20 cellular contexts compared by ENCODE assay signal in the genomic region with DNA sequence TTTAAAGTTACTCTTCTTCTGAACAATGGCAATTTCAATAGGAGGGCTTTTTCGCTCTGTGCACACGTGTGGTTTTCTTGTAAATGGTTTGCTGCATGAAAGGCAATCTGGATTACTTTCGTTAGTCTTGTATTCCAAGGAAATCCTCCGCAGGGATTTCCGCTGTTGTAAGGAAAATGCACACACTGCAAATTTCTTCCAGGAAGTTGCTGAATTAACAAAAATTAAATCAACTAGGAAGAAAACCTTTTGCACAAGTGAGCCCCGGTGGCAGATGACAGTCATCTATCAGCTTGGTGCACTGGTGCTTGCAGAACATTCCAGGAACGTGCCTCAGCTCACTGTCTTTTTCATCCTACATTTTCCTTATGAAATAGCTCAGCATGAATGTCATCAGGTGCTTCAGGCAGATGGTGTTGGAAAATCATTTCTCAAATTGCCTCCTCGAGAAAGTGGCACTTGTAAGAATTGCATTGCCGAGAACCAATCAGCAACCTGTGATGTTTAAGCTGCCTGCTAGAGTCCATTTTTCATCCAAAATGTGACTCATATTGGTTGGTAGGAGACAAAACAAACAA.
DNase-seq lines count a peak whose midpoint lies in the region; ATAC-seq, FAIRE-seq and TF ChIP-seq lines count a peak whose summit lies in the region.
"Had no signal": no experiment of that assay in that cellular context is flagged by ENCODE, and none has a peak within 500 bp of the region (broad histone marks: within the 10 kb centered on the region; RNA-seq: fewer than 3 reads in every experiment).

No MANE protein-coding gene starts in this region.

- H3K36me3 ChIP-seq in HepG2 (replicated peaks in 1 of 2; ENCODE audit: control insufficient read depth in 1 of 2, insufficient read depth in 2 of 2, low read length in 2 of 2) (no peaks in the 10 kb centered on the region), right lobe of liver (no peaks in the 10 kb centered on the region), astrocyte (ENCODE audit: insufficient read depth, low read length) (no peaks in the 10 kb centered on the region)
- H3K36me3 ChIP-seq: MG63 had no signal

- H3K79me2 ChIP-seq in HepG2 (ENCODE audit: insufficient read depth, low read length), result no peaks in the 10 kb centered on the region
- H3K79me2 ChIP-seq in astrocyte (ENCODE audit: insufficient read depth, low read length), result no peaks in the 10 kb centered on the region

- H3K9ac ChIP-seq in HepG2 (ENCODE audit: insufficient read depth, low read depth, low read length) (no peak overlapping the region), astrocyte (ENCODE audit: low read length) (no peak overlapping the region)

- H2AFZ ChIP-seq in HepG2 (ENCODE audit: low read length), result no peak overlapping the region
- H2AFZ ChIP-seq in astrocyte (ENCODE audit: low read depth, low read length), result no peak overlapping the region

- no peak for TF ChIP-seq RAD21 in HepG2 (CRISPR knock-in tag; IDR thresholded peaks at IDR 0.05)

- H3K4me3 ChIP-seq in HepG2 (replicated peaks in 1 of 3; ENCODE audit: insufficient read depth in 1 of 3, low read depth in 2 of 3, low read length in 3 of 3) (no peak overlapping the region), right lobe of liver (no peak overlapping the region), astrocyte (ENCODE audit: insufficient read depth, low read depth, low read length) (no peak overlapping the region)
- H3K4me3 ChIP-seq: MG63 had no signal

- WGBS in HepG2 (ENCODE audit: low lambda C conversion rate), result 28% methylated on average over 9 of the region's 9 CpGs
- 57% methylated on average over 9 of the region's 9 CpGs for WGBS in right lobe of liver (ENCODE audit: insufficient coverage, low coverage, low lambda C conversion rate, missing lambda C conversion rate)

- H3K4me1 ChIP-seq in HepG2 (ENCODE audit: insufficient read depth, low read length), result no peaks in the 10 kb centered on the region
- no peaks in the 10 kb centered on the region for H3K4me1 ChIP-seq in right lobe of liver
- no peaks in the 10 kb centered on the region for H3K4me1 ChIP-seq in astrocyte (ENCODE audit: insufficient read depth, low read length)

- POLR2A ChIA-PET in HepG2 (lab: Yijun Ruan, JAX), result no interaction called here

- no peaks in the 10 kb centered on the region for H3K27me3 Mint-ChIP-seq in astrocyte (ENCODE audit: low read depth, unreplicated experiment)
- H3K27me3 Mint-ChIP-seq: B cell; CD8-positive, alpha-beta memory T cell had no signal

- H3K27me3 ChIP-seq in HepG2 (ENCODE audit: control insufficient read depth in 1 of 2, insufficient read depth in 2 of 2, low read length in 2 of 2) (no peaks in the 10 kb centered on the region), right lobe of liver (no peaks in the 10 kb centered on the region), astrocyte (ENCODE audit: insufficient read depth, low read length) (no peaks in the 10 kb centered on the region)
- H3K27me3 ChIP-seq: MG63 had no signal

- no peak for TF ChIP-seq CTCF in HepG2 (CRISPR knock-in tag; IDR thresholded peaks at IDR 0.05)
- TF ChIP-seq CTCF in right lobe of liver (IDR thresholded peaks at IDR 0.05), result no peak
- no peak for TF ChIP-seq CTCF in astrocyte (IDR thresholded peaks at IDR 0.05; ENCODE audit: insufficient read depth, low read depth, low read length)

- no peak for DNase-seq in HepG2 (ENCODE audit: low spot score)
- no peak for DNase-seq in right lobe of liver
- DNase-seq in astrocyte (ENCODE audit: low read depth), result no peak
- DNase-seq in kidney tubule cell (ENCODE audit: low spot score), result peak; percentile 2
- no peak for DNase-seq in globus pallidus (ENCODE audit: low spot score)
- no peak for DNase-seq in ureter (ENCODE audit: low spot score)
- no peak for DNase-seq in NCI-H82 (lab: John Stamatoyannopoulos, UW)
- DNase-seq: Calu3; CD8-positive, alpha-beta memory T cell; H9; KBM-7; MG63; NCI-H2029; NCI-H2227 treated with DMSO at 0.1 percent for 48 hours; NCI-H748 treated with DMSO at 0.1 percent for 48 hours; NK-92 treated with Interleukin-12 subunit alpha and Interleukin-12 subunit beta, amount 100 ng/mL, for 24 hours; PC-3 had no signal

- CTCF ChIA-PET in HepG2 (lab: Yijun Ruan, JAX; ENCODE audit: low intra/inter-chr PET ratio, low total read pairs), result no interaction called here

- TF ChIP-seq EP300 in HepG2 (IDR thresholded peaks at IDR 0.05; ENCODE audit: low read depth in 2 of 2, low read length in 2 of 2) (no peak), HepG2 (CRISPR knock-in tag; IDR thresholded peaks at IDR 0.05; ENCODE audit: borderline replicate concordance) (no peak)

- H3K4me1 Mint-ChIP-seq in astrocyte (ENCODE audit: low read depth, unreplicated experiment), result no peaks in the 10 kb centered on the region
- H3K4me1 Mint-ChIP-seq: B cell; CD14-positive monocyte; CD8-positive, alpha-beta memory T cell; H9 had no signal

- H3K9me3 ChIP-seq in HepG2 (ENCODE audit: low read length) (no peaks in the 10 kb centered on the region), right lobe of liver (no peaks in the 10 kb centered on the region), astrocyte (ENCODE audit: insufficient read depth, low read depth, low read length) (no peaks in the 10 kb centered on the region)
- H3K9me3 ChIP-seq: MG63 had no signal

- in situ Hi-C loops in HepG2 (cut with HindIII; ENCODE audit: extremely low pct_ligation_motif_present, low pct_unique_long_range_greater_than_20kb), result no loop called here

- H3K36me3 Mint-ChIP-seq in astrocyte (ENCODE audit: low read depth, unreplicated experiment), result no peaks in the 10 kb centered on the region
- H3K36me3 Mint-ChIP-seq: CD14-positive monocyte; CD8-positive, alpha-beta memory T cell had no signal

- H3K4me2 ChIP-seq in HepG2 (ENCODE audit: low read depth, low read length), result no peak overlapping the region
- no peak overlapping the region for H3K4me2 ChIP-seq in astrocyte (ENCODE audit: low read length)

- no peak for FAIRE-seq in HepG2 (lab: Jason Lieb, UNC)
- FAIRE-seq in astrocyte (lab: Jason Lieb, UNC), result peak; percentile 39

- H3K27ac ChIP-seq in HepG2 (ENCODE audit: extremely low read length, insufficient read depth, low read length) (no peak overlapping the region), right lobe of liver (no peak overlapping the region), astrocyte (ENCODE audit: low read depth, low read length) (no peak overlapping the region)

- intact Hi-C loops in HepG2 (cut with micrococcal nuclease; ENCODE audit: unreplicated experiment), result no loop called here
- intact Hi-C loops in right lobe of liver (cut with DNase I), result no loop called here

- no peak for ATAC-seq in HepG2
- ATAC-seq in right lobe of liver, result no peak
- ATAC-seq: PC-3, SK-N-SH treated with all-trans-retinoic acid at 6 μM for 48 hours had no signal

- H3K27ac Mint-ChIP-seq in astrocyte (ENCODE audit: unreplicated experiment), result no peak overlapping the region
- H3K27ac Mint-ChIP-seq: B cell; CD14-positive monocyte; CD8-positive, alpha-beta memory T cell; H9 had no signal

- no peak overlapping the region for H3K4me3 Mint-ChIP-seq in astrocyte (ENCODE audit: unreplicated experiment)
- H3K4me3 Mint-ChIP-seq: B cell; CD14-positive monocyte; CD8-positive, alpha-beta memory T cell; H9 had no signal

- H4K20me1 ChIP-seq in HepG2 (ENCODE audit: insufficient read depth, low read length) (no peaks in the 10 kb centered on the region), astrocyte (ENCODE audit: insufficient read depth, low read length) (no peaks in the 10 kb centered on the region)

- H3K9me3 Mint-ChIP-seq in astrocyte (ENCODE audit: unreplicated experiment), result no peaks in the 10 kb centered on the region
- H3K9me3 Mint-ChIP-seq: H9 had no signal

- BruUV-seq in HepG2 (replicated peaks; lab: Mats Ljungman, UMichigan), result no TSS peak

- no peak for TF ChIP-seq POLR2A in HepG2 (IDR thresholded peaks at IDR 0.05; ENCODE audit: insufficient read depth in 1 of 2, low read depth in 2 of 2, low read length in 2 of 2)
- TF ChIP-seq POLR2A in right lobe of liver (IDR thresholded peaks at IDR 0.05), result no peak

TF ChIP-seq in HepG2, 621 proteins besides CTCF, POLR2A, EP300 and RAD21:
- TF ChIP-seq SRF (IDR thresholded peaks at IDR 0.05; ENCODE audit: low read depth, low read length), result no peak
- TF ChIP-seq MAFK (conservative IDR thresholded peaks at IDR 0.05 in 1 of 2, IDR thresholded peaks at IDR 0.05 in 1 of 2; ENCODE audit: low read length in 2 of 2), result peak; percentile 28 to 64; a peak in 3 of 4 replicates
- TF ChIP-seq MAFF (IDR thresholded peaks at IDR 0.05; ENCODE audit: low read depth, low read length), result peak; percentile 44; the same call in 1 of the 2 replicates
- no peak for TF ChIP-seq NFIB (CRISPR knock-in tag; IDR thresholded peaks at IDR 0.05; ENCODE audit: borderline replicate concordance)
